In the genomic region with DNA sequence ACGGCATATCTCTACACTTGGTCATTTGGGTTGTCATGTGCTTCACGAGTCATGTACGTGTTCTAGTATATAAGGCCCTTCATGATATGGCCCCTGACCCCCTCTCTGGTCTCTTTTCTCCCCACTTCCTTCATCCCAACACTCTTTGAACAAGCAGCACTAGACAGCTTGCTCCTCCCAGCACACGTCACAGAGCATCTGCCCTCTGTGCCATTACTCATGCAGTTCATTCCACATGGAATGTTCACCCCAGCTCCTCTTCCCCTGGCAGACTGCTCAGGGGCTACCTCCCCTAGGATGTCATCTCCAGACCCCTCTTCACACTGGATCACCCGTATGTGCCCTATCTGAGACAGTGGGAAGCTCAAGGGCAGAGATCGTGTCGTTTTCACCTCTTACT, we compare ENCODE assay signal across 28 cellular contexts. TPM values are rescaled to one million over a fixed set of nuclear protein-coding genes. Genes with fewer than 3 reads are reported as not detected.
"Had no signal": no experiment of that assay in that cellular context is flagged by ENCODE, and none has a peak within 500 bp of the region (broad histone marks: within the 10 kb centered on the region; RNA-seq: fewer than 3 reads in every experiment).

No MANE protein-coding gene starts in this region.

- H3K27me3 Mint-ChIP-seq: activated CD4-positive, alpha-beta T cell treated with anti-CD3 and anti-CD28 coated beads, Interleukin-2, amount 10 ng/mL, durations not matched to agents 7 days and 5 days had no signal

- H3K4me3 Mint-ChIP-seq: activated CD4-positive, alpha-beta T cell treated with anti-CD3 and anti-CD28 coated beads, Interleukin-2, amount 10 ng/mL, durations not matched to agents 7 days and 5 days; activated naive CD4-positive, alpha-beta T cell treated with anti-CD3 and anti-CD28 coated beads, Interleukin-2, amount 10 ng/mL, durations not matched to agents 7 days and 5 days; activated naive CD8-positive, alpha-beta T cell treated with anti-CD3 and anti-CD28 coated beads, Interleukin-2, amount 50 U/mL, for 24 hours; activated T-cell treated with anti-CD3 and anti-CD28 coated beads, Interleukin-2, amount 50 U/mL, for 4 hours; memory B cell; stimulated activated effector memory CD8-positive, alpha-beta T cell treated with anti-CD3 and anti-CD28 coated beads, Interleukin-12 subunit alpha, Interleukin-12 subunit beta, amount 100 ng/mL, for 72 hours had no signal

- H3K27ac Mint-ChIP-seq: activated CD4-positive, alpha-beta T cell treated with anti-CD3 and anti-CD28 coated beads, Interleukin-2, amount 10 ng/mL, durations not matched to agents 7 days and 5 days; activated naive CD4-positive, alpha-beta T cell treated with anti-CD3 and anti-CD28 coated beads, Interleukin-2, amount 10 ng/mL, durations not matched to agents 7 days and 5 days; activated naive CD8-positive, alpha-beta T cell treated with anti-CD3 and anti-CD28 coated beads, Interleukin-2, amount 50 U/mL, for 24 hours; memory B cell; naive B cell; stimulated activated effector memory CD8-positive, alpha-beta T cell treated with anti-CD3 and anti-CD28 coated beads, Interleukin-12 subunit alpha, Interleukin-12 subunit beta, amount 100 ng/mL, for 72 hours had no signal

- H3K36me3 ChIP-seq: gastrocnemius medialis, pancreas had no signal

- H3K9me3 Mint-ChIP-seq: activated CD4-positive, alpha-beta T cell treated with anti-CD3 and anti-CD28 coated beads, Interleukin-2, amount 10 ng/mL, durations not matched to agents 7 days and 5 days; activated naive CD4-positive, alpha-beta T cell treated with anti-CD3 and anti-CD28 coated beads, Interleukin-2, amount 10 ng/mL, durations not matched to agents 7 days and 5 days; activated naive CD8-positive, alpha-beta T cell treated with anti-CD3 and anti-CD28 coated beads, Interleukin-2, amount 50 U/mL, for 24 hours; activated T-cell treated with anti-CD3 and anti-CD28 coated beads, Interleukin-2, amount 50 U/mL, for 4 hours; stimulated activated effector memory CD8-positive, alpha-beta T cell treated with anti-CD3 and anti-CD28 coated beads, Interleukin-12 subunit alpha, Interleukin-12 subunit beta, amount 100 ng/mL, for 72 hours had no signal

- H3K4me3 ChIP-seq: dorsolateral prefrontal cortex, gastrocnemius medialis, heart left ventricle, mucosa of descending colon, pancreas, stomach, vagina had no signal

- ATAC-seq: activated naive CD8-positive, alpha-beta T cell treated with anti-CD3 and anti-CD28 coated beads, Interleukin-2, amount 50 U/mL, for 24 hours; activated T-cell treated with anti-CD3 and anti-CD28 coated beads, Interleukin-2, amount 50 U/mL, for 4 hours; gastrocnemius medialis; heart left ventricle; left ventricle myocardium superior; mucosa of descending colon; pancreas; sciatic nerve had no signal

- DNase-seq: activated CD4-positive, alpha-beta T cell treated with anti-CD3 and anti-CD28 coated beads, Interleukin-2, amount 10 ng/mL, durations not matched to agents 7 days and 5 days; activated CD4-positive, CD25-positive, alpha-beta regulatory T cell; activated CD8-positive, alpha-beta memory T cell treated with anti-CD3 and anti-CD28 coated beads, Interleukin-2, amount 50 U/mL, for 4 hours; activated effector memory CD4-positive, alpha-beta T cell treated with Interleukin-2 at 50 U/mL for 16 hours; activated naive CD4-positive, alpha-beta T cell treated with anti-CD3 and anti-CD28 coated beads, Interleukin-2, amount 10 ng/mL, durations not matched to agents 7 days and 5 days; activated naive CD8-positive, alpha-beta T cell treated with anti-CD3 and anti-CD28 coated beads, Interleukin-2, amount 50 U/mL, for 24 hours; activated T-cell treated with anti-CD3 and anti-CD28 coated beads, Interleukin-2, amount 50 U/mL, for 4 hours; dorsolateral prefrontal cortex; gastrocnemius medialis; heart left ventricle; kidney glomerular epithelial cell; left ventricle myocardium superior; mucosa of descending colon; naive B cell; stimulated activated CD4-positive, alpha-beta T cell treated with anti-CD3 and anti-CD28 coated beads, Interleukin-4, amount 100 ng/mL, for 24 hours; stomach; T-helper 1 cell; T-helper 9 cell; trophoblast cell had no signal

- H3K27me3 ChIP-seq: dorsolateral prefrontal cortex, gastrocnemius medialis, heart left ventricle, pancreas, stomach, vagina had no signal

- H3K27ac ChIP-seq: epithelial cell of prostate, gastrocnemius medialis, pancreas, stomach, vagina had no signal

- H3K36me3 Mint-ChIP-seq: activated naive CD4-positive, alpha-beta T cell treated with anti-CD3 and anti-CD28 coated beads, Interleukin-2, amount 10 ng/mL, durations not matched to agents 7 days and 5 days; naive B cell; stimulated activated effector memory CD8-positive, alpha-beta T cell treated with anti-CD3 and anti-CD28 coated beads, Interleukin-12 subunit alpha, Interleukin-12 subunit beta, amount 100 ng/mL, for 72 hours had no signal

RNA-seq across cellular contexts. Expression of gene LRP1-AS, which starts 14.1 kb away (rescaled TPM):
- total RNA-seq: activated CD4-positive, alpha-beta T cell treated with anti-CD3 and anti-CD28 coated beads, Interleukin-2, amount 10 ng/mL, durations not matched to agents 7 days and 5 days; activated T-cell treated with anti-CD3 and anti-CD28 coated beads, Interleukin-2, amount 50 U/mL, for 4 hours; cerebellum; fibroblast of lung; gastrocnemius medialis; heart left ventricle; left ventricle myocardium superior; mucosa of descending colon; pancreas; sciatic nerve; stomach; temporal lobe; vagina had no signal

RNA-seq across cellular contexts. Expression of gene NXPH4, which starts 55.1 kb away (rescaled TPM):
- total RNA-seq: gastrocnemius medialis had no signal
